ENCODE assay signal across 1 cellular context in genomic region chr17:47686276-47686635, GRCh38.
TF ChIP-seq lines count a peak whose summit lies in the region.

No MANE protein-coding gene starts in this region.

TF ChIP-seq in SK-N-SH, 30 proteins besides CTCF, POLR2A, EP300 and RAD21:
- TF ChIP-seq TCF12 (IDR thresholded peaks at IDR 0.05) = no peak
- TF ChIP-seq PBX3 (IDR thresholded peaks at IDR 0.05) = no peak
- TF ChIP-seq IRF3 (IDR thresholded peaks at IDR 0.05; ENCODE audit: low read depth, low read length) = no peak
- TF ChIP-seq FOXM1 (IDR thresholded peaks at IDR 0.05; ENCODE audit: low read depth) = no peak
- TF ChIP-seq NFIC (IDR thresholded peaks at IDR 0.05; ENCODE audit: borderline replicate concordance) = no peak
- TF ChIP-seq SIN3A (IDR thresholded peaks at IDR 0.05; ENCODE audit: borderline replicate concordance, low read depth, low read length) = no peak
- no peak for TF ChIP-seq USF1 (IDR thresholded peaks at IDR 0.05; ENCODE audit: borderline replicate concordance, low read depth)
- TF ChIP-seq RXRA (IDR thresholded peaks at IDR 0.05; ENCODE audit: borderline replicate concordance, low read depth) = no peak
- TF ChIP-seq CHD2 (IDR thresholded peaks at IDR 0.05; ENCODE audit: low read length, partially characterized antibody) = no peak
- no peak for TF ChIP-seq JUND (IDR thresholded peaks at IDR 0.05)
- TF ChIP-seq TAF1 (IDR thresholded peaks at IDR 0.05; ENCODE audit: borderline replicate concordance, low read depth, low read length) = no peak
- no peak for TF ChIP-seq REST (IDR thresholded peaks at IDR 0.05; ENCODE audit: low read depth, low read length)
- TF ChIP-seq FOSL2 (IDR thresholded peaks at IDR 0.05; ENCODE audit: borderline replicate concordance, low read depth) = no peak
- TF ChIP-seq EZH2phosphoT487 (IDR thresholded peaks at IDR 0.05; ENCODE audit: borderline replicate concordance, low read depth) = no peak
